ENCODE assay signal across 15 cellular contexts in genomic region chr2:200159829-200160781, GRCh38.
DNase-seq lines count a peak whose midpoint lies in the region; ATAC-seq, FAIRE-seq and TF ChIP-seq lines count a peak whose summit lies in the region.
"Had no signal": no experiment of that assay in that cellular context is flagged by ENCODE, and none has a peak within 500 bp of the region (broad histone marks: within the 10 kb centered on the region; RNA-seq: fewer than 3 reads in every experiment).

No MANE protein-coding gene starts in this region.

- H3F3A ChIP-seq in GM23248 (ENCODE audit: insufficient read depth): no peaks in the 10 kb centered on the region

- no TSS peak for BruUV-seq in A673 (replicated peaks; lab: Mats Ljungman, UMichigan)

- H3K79me1 ChIP-seq in H1 (ENCODE audit: low read depth, low read length): no peaks in the 10 kb centered on the region

- peak overlapping the region; percentile 78; the same call in 1 of the 2 replicates for H2AK5ac ChIP-seq in H1 (ENCODE audit: low read depth, low read length)

- peak overlapping the region; percentile 51 for H3K18ac ChIP-seq in H1 (ENCODE audit: extremely low read depth, low read length)

- H3K14ac ChIP-seq in H1 (ENCODE audit: insufficient read length): no peak overlapping the region

- H3K4me1 ChIP-seq in GM23248 (ENCODE audit: insufficient read depth) (peaks cover 16% of the 10 kb centered on the region), H1 (replicated peaks in 1 of 4; ENCODE audit: control insufficient read depth in 3 of 4, insufficient read depth in 4 of 4, low read length in 3 of 4) (peaks cover 0 to 16% (median 4%) of the 10 kb centered on the region in 4 experiments; a peak in 3 of 7 replicates), osteoblast (ENCODE audit: insufficient read depth, low read length) (peaks cover 20% of the 10 kb centered on the region), A673 (ENCODE audit: insufficient read depth, low read length, poor library complexity, severe bottlenecking) (peaks cover 7% of the 10 kb centered on the region)

- H4K5ac ChIP-seq in H1 (ENCODE audit: insufficient read length, low read depth, low read length): no peak overlapping the region

- H3K36me3 ChIP-seq in GM23248 (ENCODE audit: low read depth) (no peaks in the 10 kb centered on the region), H1 (ENCODE audit: control insufficient read depth in 2 of 4, insufficient read depth in 4 of 4, low read length in 3 of 4) (0 out of 8 replicates have a peak, but pooled peaks cover 0 to 3% (median 0%) of the 10 kb centered on the region in 4 experiments), osteoblast (ENCODE audit: insufficient read depth, low read length) (no peaks in the 10 kb centered on the region), A673 (ENCODE audit: insufficient read depth, low read length, poor library complexity, severe bottlenecking) (no peaks in the 10 kb centered on the region)

- DNase-seq in GM23248 (peak; percentile 63), NCI-H524 treated with DMSO at 0.1 percent for 48 hours (lab: John Stamatoyannopoulos, UW) (peak; percentile 65), H1 (ENCODE audit: low read depth in 1 of 2, low spot score in 2 of 2) (no peak), osteoblast (ENCODE audit: insufficient read length, low spot score, missing footprints) (no peak), SK-N-DZ (ENCODE audit: low spot score) (no peak), A673 (ENCODE audit: low spot score) (no peak)
- DNase-seq: activated naive CD4-positive, alpha-beta T cell treated with anti-CD3 and anti-CD28 coated beads, Interleukin-2, amount 50 U/mL, for 16 hours; mucosa of descending colon; NCI-H1092; retina; stimulated activated naive CD8-positive, alpha-beta T cell treated with anti-CD3 and anti-CD28 coated beads, Interleukin-15, amount 100 ng/mL, for 72 hours had no signal

- no peak for TF ChIP-seq RAD21 in H1 (IDR thresholded peaks at IDR 0.05 in 1 of 2, conservative IDR thresholded peaks at IDR 0.05 in 1 of 2; ENCODE audit: low read depth in 2 of 2, low read length in 2 of 2)

- intact Hi-C loops in A673 (cut with micrococcal nuclease; ENCODE audit: unreplicated experiment): no loop called here

- H3K4me3 ChIP-seq in GM23248 (0 out of 2 replicates have a peak overlapping the region, but pooled peaks have one; percentile 21), H1 (ENCODE audit: extremely low read depth in 1 of 4, insufficient read depth in 2 of 4, low read depth in 3 of 4, low read length in 4 of 4) (no peak overlapping the region), osteoblast (ENCODE audit: insufficient read depth, low read length) (peak overlapping the region; percentile 10), A673 (ENCODE audit: low read depth, low read length, poor library complexity, severe bottlenecking) (no peak overlapping the region)
- H3K4me3 ChIP-seq: mucosa of descending colon had no signal

- H2BK15ac ChIP-seq in H1 (ENCODE audit: low read length): no peak overlapping the region

- H3K9ac ChIP-seq in GM23248 (no peak overlapping the region), H1 (replicated peaks in 1 of 4; ENCODE audit: extremely low read depth in 1 of 4, low read depth in 3 of 4, low read length in 3 of 4) (no peak overlapping the region)

- H3K23ac ChIP-seq in H1 (ENCODE audit: insufficient read length): no peak overlapping the region

- H2BK20ac ChIP-seq in H1 (ENCODE audit: low read length): peak overlapping the region; percentile 91

- POLR2A ChIA-PET in H1 (lab: Charles Lee; ENCODE audit: partially characterized antibody) (no interaction called here), A673 (lab: Charles Lee; ENCODE audit: low non-redundant PET) (no interaction called here)

- TF ChIP-seq POLR2A in H1 (IDR thresholded peaks at IDR 0.05; ENCODE audit: control extremely low read depth in 1 of 2, low read depth in 2 of 2, low read length in 2 of 2): no peak

- no peak overlapping the region for H3K4ac ChIP-seq in H1 (replicated peaks; ENCODE audit: insufficient read length, low read depth, low read length)

- no peaks in the 10 kb centered on the region for H3K27me3 ChIP-seq in GM23248 (replicated peaks; ENCODE audit: insufficient read depth)
- no peaks in the 10 kb centered on the region for H3K27me3 ChIP-seq in H1 (replicated peaks in 1 of 4; ENCODE audit: control insufficient read depth in 3 of 4, extremely low read depth in 1 of 4, insufficient read depth in 3 of 4, low read length in 3 of 4)
- no peaks in the 10 kb centered on the region for H3K27me3 ChIP-seq in osteoblast (ENCODE audit: insufficient read depth, low read length)
- peaks cover 3% of the 10 kb centered on the region for H3K27me3 ChIP-seq in A673 (replicated peaks; ENCODE audit: insufficient read depth, low read depth, low read length, poor library complexity)

- no peak for FAIRE-seq in H1 (lab: Jason Lieb, UNC)
- FAIRE-seq: TTC549 had no signal

- no peak overlapping the region for H4K8ac ChIP-seq in H1 (ENCODE audit: extremely low read depth, insufficient read depth, low read length)

- H3K4me2 ChIP-seq in GM23248 (ENCODE audit: unreplicated experiment) (no peak overlapping the region), H1 (ENCODE audit: insufficient read depth in 1 of 2, low read depth in 2 of 2, low read length in 2 of 2) (no peak overlapping the region), osteoblast (ENCODE audit: insufficient read depth, low read length) (peak overlapping the region; percentile 57)

- ATAC-seq in HG03039 (IDR thresholded peaks at IDR 0.05; ENCODE audit: unreplicated experiment) (no peak), HG02970 (IDR thresholded peaks at IDR 0.05; ENCODE audit: low FRiP score, unreplicated experiment) (no peak)
- ATAC-seq: mucosa of descending colon; stimulated activated naive CD8-positive, alpha-beta T cell treated with anti-CD3 and anti-CD28 coated beads, Interleukin-15, amount 100 ng/mL, for 72 hours had no signal

- no peak for TF ChIP-seq EP300 in H1 (IDR thresholded peaks at IDR 0.05; ENCODE audit: borderline replicate concordance in 1 of 2, low read depth in 2 of 2, low read length in 2 of 2)

- H3K27ac ChIP-seq in GM23248: no peak overlapping the region
- no peak overlapping the region for H3K27ac ChIP-seq in H1 (ENCODE audit: low read depth, low read length)
- H3K27ac ChIP-seq in osteoblast (ENCODE audit: low read depth, low read length): no peak overlapping the region
- H3K27ac ChIP-seq in A673 (ENCODE audit: low read depth, low read length, poor library complexity, severe bottlenecking): no peak overlapping the region
- H3K27ac ChIP-seq: C4-2B had no signal

- H3K79me2 ChIP-seq in GM23248 (ENCODE audit: insufficient read depth): no peaks in the 10 kb centered on the region
- no peaks in the 10 kb centered on the region for H3K79me2 ChIP-seq in H1 (ENCODE audit: control insufficient read depth in 1 of 2, insufficient read depth in 2 of 2, low read length in 2 of 2)
- H3K79me2 ChIP-seq in osteoblast (ENCODE audit: insufficient read depth, low read length): no peaks in the 10 kb centered on the region

- TF ChIP-seq CTCF in H1 (IDR thresholded peaks at IDR 0.05; ENCODE audit: control extremely low read depth in 1 of 3, insufficient read depth in 1 of 3, low read depth in 1 of 3, low read length in 3 of 3) (no peak), osteoblast (IDR thresholded peaks at IDR 0.05; ENCODE audit: extremely low read depth, low read depth, low read length) (no peak), A673 (conservative IDR thresholded peaks at IDR 0.05; ENCODE audit: low read depth, low read length) (no peak)

- no peaks in the 10 kb centered on the region for H3K23me2 ChIP-seq in H1 (ENCODE audit: low read depth, low read length)

- H2BK120ac ChIP-seq in H1 (replicated peaks; ENCODE audit: low read depth, low read length): peak overlapping the region; percentile 47

- no peak overlapping the region for H3K56ac ChIP-seq in H1 (replicated peaks; ENCODE audit: insufficient read length, low read depth, low read length)

- no peaks in the 10 kb centered on the region for H3K9me2 ChIP-seq in GM23248 (ENCODE audit: insufficient read depth)

- no peak overlapping the region for H2AFZ ChIP-seq in GM23248
- H2AFZ ChIP-seq in H1 (ENCODE audit: low read length): no peak overlapping the region
- peak overlapping the region; percentile 27 for H2AFZ ChIP-seq in osteoblast (ENCODE audit: low read length)

- 64 to 66% methylated on average over 11 of the region's 11 CpGs for WGBS in GM23248 (ENCODE audit: low coverage in 1 of 2, low lambda C conversion rate in 2 of 2, missing lambda C conversion rate in 2 of 2), 2 experiments
- 90% methylated on average over 11 of the region's 11 CpGs; no CpG with 5 or more reads in 1 of the 2 experiments for WGBS in H1 (ENCODE audit: extremely low coverage in 1 of 2, insufficient coverage in 1 of 2, insufficient read length in 1 of 2, insufficient replicate concordance in 2 of 2, low coverage in 1 of 2, low lambda C conversion rate in 2 of 2, missing lambda C conversion rate in 1 of 2), 2 experiments

- H4K20me1 ChIP-seq in GM23248 (ENCODE audit: insufficient read depth): no peaks in the 10 kb centered on the region
- no peaks in the 10 kb centered on the region for H4K20me1 ChIP-seq in H1 (replicated peaks in 1 of 2; ENCODE audit: control insufficient read depth in 1 of 2, insufficient read depth in 2 of 2, low read length in 2 of 2)
- H4K20me1 ChIP-seq in osteoblast (ENCODE audit: insufficient read depth, low read length): no peaks in the 10 kb centered on the region

- peak overlapping the region; percentile 7; the same call in 1 of the 2 replicates for H2BK5ac ChIP-seq in H1 (ENCODE audit: low read depth, low read length)

- H2BK12ac ChIP-seq in H1 (ENCODE audit: low read depth, low read length): peak overlapping the region; percentile 93

- in situ Hi-C loops in GM23248 (cut with MboI): no loop called here

- peak overlapping the region; percentile 41 for H4K91ac ChIP-seq in H1 (replicated peaks; ENCODE audit: insufficient read length, low read length)

- CTCF ChIA-PET in H1 (lab: Charles Lee; ENCODE audit: partially characterized antibody) (interaction anchor here (1.0 kb wide), 1 partner anchor 11 kb away, joined by 5 read pairs; no protein-coding TSS in a partner anchor), A673 (lab: Charles Lee) (interaction anchor here (0.6 kb wide), 1 partner anchor 248 kb away, joined by 3 read pairs; no protein-coding TSS in a partner anchor)

- H3K9me3 ChIP-seq in GM23248 (ENCODE audit: low read depth) (no peaks in the 10 kb centered on the region), H1 (ENCODE audit: insufficient read depth in 2 of 2, low read depth in 1 of 2, low read length in 1 of 2) (0 out of 4 replicates have a peak, but pooled peaks cover 0 to 4% of the 10 kb centered on the region in 2 experiments), osteoblast (ENCODE audit: low read depth, low read length) (no peaks in the 10 kb centered on the region), A673 (ENCODE audit: low read depth, low read length, poor library complexity, severe bottlenecking) (no peaks in the 10 kb centered on the region)
- H3K9me3 ChIP-seq: mucosa of descending colon had no signal

TF ChIP-seq in H1, 55 proteins besides CTCF, POLR2A, EP300 and RAD21 (continues in another document):
- no peak for TF ChIP-seq CHD2 (IDR thresholded peaks at IDR 0.05; ENCODE audit: low read length)
- no peak for TF ChIP-seq JUND (IDR thresholded peaks at IDR 0.05; ENCODE audit: low read length)
- TF ChIP-seq RBBP5 (IDR thresholded peaks at IDR 0.05; ENCODE audit: borderline replicate concordance, low read depth, low read length): no peak
- no peak for TF ChIP-seq RNF2 (IDR thresholded peaks at IDR 0.05; ENCODE audit: borderline replicate concordance, low read depth, low read length, missing control alignments, poor library complexity, severe bottlenecking)

Comparison
In these comparisons a context has a peak if more than half of its experiments do, and no peak if none do; other contexts are left out.
1. DNase-seq: peak in GM23248 (single experiment) and NCI-H524 treated with DMSO at 0.1 percent for 48 hours (single experiment); none in H1 (0 of 2), osteoblast (single experiment), SK-N-DZ (single experiment) and A673 (single experiment).
2. H3K4me3 ChIP-seq: peak in GM23248 (single experiment) and osteoblast (single experiment); none in H1 (0 of 4) and A673 (single experiment).